Comparison of ENCODE assay signal across 8 cellular contexts in the genomic region with DNA sequence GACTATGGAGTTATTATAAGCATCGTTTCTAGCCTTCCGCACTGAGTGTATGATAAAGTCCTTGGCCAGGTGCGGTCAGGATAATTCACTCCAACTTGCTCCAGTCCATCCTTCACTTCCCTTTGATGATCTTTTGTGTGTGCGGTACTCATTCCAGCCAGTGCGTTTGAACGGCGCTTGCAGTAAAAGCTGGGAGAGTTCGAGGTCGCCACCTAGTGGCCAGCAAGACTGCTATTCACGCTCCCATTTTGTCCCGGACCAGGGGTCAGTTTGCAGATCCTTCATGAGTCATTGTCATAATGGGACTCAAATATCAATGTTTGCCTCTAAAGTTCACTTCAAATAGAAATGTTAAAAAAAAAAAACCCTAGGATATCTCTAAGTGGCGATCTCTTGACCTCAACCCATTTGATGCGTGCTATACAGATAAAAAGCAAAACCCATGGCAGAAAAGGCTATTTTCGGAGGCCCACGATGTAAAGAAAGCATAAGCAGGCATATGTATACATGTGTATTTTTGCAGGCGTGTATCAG.
DNase-seq lines count a peak whose midpoint lies in the region; FAIRE-seq and TF ChIP-seq lines count a peak whose summit lies in the region.

No MANE protein-coding gene starts in this region.

- peak; percentile 79 for FAIRE-seq in urothelium cell line (lab: Jason Lieb, UNC)

- CTCF ChIA-PET in AG04449 (lab: Yijun Ruan, JAX) = no interaction called here

- TF ChIP-seq CTCF in AG04449 (IDR thresholded peaks at IDR 0.05; ENCODE audit: insufficient read depth, low read length, missing control alignments) (peak; percentile 21), GM12873 (IDR thresholded peaks at IDR 0.05; ENCODE audit: insufficient read depth, low read depth, low read length, missing control alignments) (peak; percentile 88), epithelial cell of esophagus (IDR thresholded peaks at IDR 0.05; ENCODE audit: insufficient read depth, low read depth, low read length, missing control alignments) (peak; percentile 61)

- no peak overlapping the region for H3K4me3 ChIP-seq in AG04449 (ENCODE audit: low read depth, low read length)
- H3K4me3 ChIP-seq in epithelial cell of esophagus (ENCODE audit: low read length) = no peak overlapping the region

- in situ Hi-C loops in SK-MEL-5 (cut with HindIII; ENCODE audit: low pct_unique_long_range_greater_than_20kb, low sequenced_read_pairs) = no loop called here

- POLR2A ChIA-PET in AG04449 (lab: Yijun Ruan, JAX) = no interaction called here

- DNase-seq in AG04449 (ENCODE audit: low read depth, low spot score) (no peak), MV-4-11 (lab: John Stamatoyannopoulos, UW) (peak; percentile 32), SK-MEL-5 (ENCODE audit: low read depth, low spot score) (peak; percentile 89), epithelial cell of esophagus (ENCODE audit: low read depth) (peak; percentile 67), mucosa of gallbladder (ENCODE audit: low spot score) (peak; percentile 70), urothelium cell line (ENCODE audit: low spot score) (peak; percentile 89)
- no peak for DNase-seq in NK-92 treated with Interleukin-12 subunit alpha and Interleukin-12 subunit beta, amount 100 ng/mL, for 24 hours (lab: John Stamatoyannopoulos, UW)

Comparison
In these comparisons a context has a peak if more than half of its experiments do, and no peak if none do; other contexts are left out.
1. DNase-seq: peak in MV-4-11 (single experiment), SK-MEL-5 (single experiment), epithelial cell of esophagus (single experiment), mucosa of gallbladder (single experiment) and urothelium cell line (single experiment); none in AG04449 (single experiment) and NK-92 treated with Interleukin-12 subunit alpha and Interleukin-12 subunit beta, amount 100 ng/mL, for 24 hours (single experiment).
2. CTCF ChIP-seq: peak in every context shown above with its lines; median percentile 88 in GM12873; 61 in epithelial cell of esophagus; 21 in AG04449.